Comparison of ENCODE assay signal across 18 cellular contexts in genomic region chr3:190926619-190927018, GRCh38.
DNase-seq lines count a peak whose midpoint lies in the region; ATAC-seq and TF ChIP-seq lines count a peak whose summit lies in the region.
"Had no signal": no experiment of that assay in that cellular context is flagged by ENCODE, and none has a peak within 500 bp of the region (broad histone marks: within the 10 kb centered on the region; RNA-seq: fewer than 3 reads in every experiment).

No MANE protein-coding gene starts in this region.

- no peak overlapping the region for H3K4me3 Mint-ChIP-seq in neural progenitor cell
- H3K4me3 Mint-ChIP-seq in stimulated activated memory B cell treated with anti-CD40 and anti-IgM and Interleukin-4, amounts not matched to agents 10 μg/mL and 1 μg/mL and 100 μg/mL, for 72 hours: no peak overlapping the region
- no peak overlapping the region for H3K4me3 Mint-ChIP-seq in natural killer cell treated with Interleukin-12 subunit alpha and Interleukin-12 subunit beta and Interleukin-15 and Interleukin-18, amount 100 ng/mL, for 72 hours
- H3K4me3 Mint-ChIP-seq: CD4-positive, CD25-positive, alpha-beta regulatory T cell; CD8-positive, alpha-beta memory T cell; HFFc6 had no signal

- ATAC-seq in stimulated activated memory B cell treated with anti-CD40 and anti-IgM and Interleukin-4, amounts not matched to agents 10 μg/mL and 1 μg/mL and 100 μg/mL, for 72 hours: peak; percentile 53
- ATAC-seq in natural killer cell treated with Interleukin-12 subunit alpha and Interleukin-12 subunit beta and Interleukin-15 and Interleukin-18, amount 100 ng/mL, for 72 hours: no peak
- ATAC-seq: HCT116 had no signal

- H3K27ac ChIP-seq in MM.1S (ENCODE audit: low read length): no peak overlapping the region
- no peak overlapping the region for H3K27ac ChIP-seq in neural progenitor cell
- H3K27ac ChIP-seq: GM23248, HL-60 had no signal

- H3K27ac Mint-ChIP-seq in neural progenitor cell: peak overlapping the region; percentile 42
- H3K27ac Mint-ChIP-seq in stimulated activated memory B cell treated with anti-CD40 and anti-IgM and Interleukin-4, amounts not matched to agents 10 μg/mL and 1 μg/mL and 100 μg/mL, for 72 hours: no peak overlapping the region
- H3K27ac Mint-ChIP-seq in natural killer cell treated with Interleukin-12 subunit alpha and Interleukin-12 subunit beta and Interleukin-15 and Interleukin-18, amount 100 ng/mL, for 72 hours: no peak overlapping the region
- H3K27ac Mint-ChIP-seq: CD4-positive, CD25-positive, alpha-beta regulatory T cell; CD8-positive, alpha-beta memory T cell; HFFc6 had no signal

- H3K9me3 Mint-ChIP-seq in neural progenitor cell: no peaks in the 10 kb centered on the region
- no peaks in the 10 kb centered on the region for H3K9me3 Mint-ChIP-seq in stimulated activated memory B cell treated with anti-CD40 and anti-IgM and Interleukin-4, amounts not matched to agents 10 μg/mL and 1 μg/mL and 100 μg/mL, for 72 hours
- peaks cover 12% of the 10 kb centered on the region for H3K9me3 Mint-ChIP-seq in natural killer cell treated with Interleukin-12 subunit alpha and Interleukin-12 subunit beta and Interleukin-15 and Interleukin-18, amount 100 ng/mL, for 72 hours
- H3K9me3 Mint-ChIP-seq: HFFc6 had no signal

- no peak overlapping the region for H3K4me2 ChIP-seq in MM.1S (ENCODE audit: low read depth, low read length)
- H3K4me2 ChIP-seq in neural progenitor cell: no peak overlapping the region

- TF ChIP-seq CTCF in MM.1S (IDR thresholded peaks at IDR 0.05; ENCODE audit: low read length): no peak
- no peak for TF ChIP-seq CTCF in neural progenitor cell (IDR thresholded peaks at IDR 0.05)
- TF ChIP-seq CTCF in GM10248 (IDR thresholded peaks at IDR 0.05; ENCODE audit: control extremely low read depth, extremely low read depth, low read depth, missing control alignments): no peak

- H3K36me3 Mint-ChIP-seq in neural progenitor cell: peaks cover 2% of the 10 kb centered on the region
- H3K36me3 Mint-ChIP-seq in stimulated activated memory B cell treated with anti-CD40 and anti-IgM and Interleukin-4, amounts not matched to agents 10 μg/mL and 1 μg/mL and 100 μg/mL, for 72 hours: no peaks in the 10 kb centered on the region
- H3K36me3 Mint-ChIP-seq in natural killer cell treated with Interleukin-12 subunit alpha and Interleukin-12 subunit beta and Interleukin-15 and Interleukin-18, amount 100 ng/mL, for 72 hours: peaks cover 13% of the 10 kb centered on the region
- H3K36me3 Mint-ChIP-seq: CD4-positive, CD25-positive, alpha-beta regulatory T cell had no signal

- no peaks in the 10 kb centered on the region for H3K27me3 ChIP-seq in MM.1S (replicated peaks; ENCODE audit: insufficient read depth, low read length)
- no peaks in the 10 kb centered on the region for H3K27me3 ChIP-seq in neural progenitor cell
- H3K27me3 ChIP-seq: BE2C had no signal

- H3K36me3 ChIP-seq in MM.1S (replicated peaks; ENCODE audit: insufficient read depth, low read length): no peaks in the 10 kb centered on the region
- H3K36me3 ChIP-seq in neural progenitor cell: no peaks in the 10 kb centered on the region
- H3K36me3 ChIP-seq: BE2C had no signal

- H3K4me1 Mint-ChIP-seq in neural progenitor cell: no peaks in the 10 kb centered on the region
- no peaks in the 10 kb centered on the region for H3K4me1 Mint-ChIP-seq in stimulated activated memory B cell treated with anti-CD40 and anti-IgM and Interleukin-4, amounts not matched to agents 10 μg/mL and 1 μg/mL and 100 μg/mL, for 72 hours
- H3K4me1 Mint-ChIP-seq in natural killer cell treated with Interleukin-12 subunit alpha and Interleukin-12 subunit beta and Interleukin-15 and Interleukin-18, amount 100 ng/mL, for 72 hours (ENCODE audit: low read depth in 2 of 2): no peaks in the 10 kb centered on the region
- H3K4me1 Mint-ChIP-seq: CD4-positive, CD25-positive, alpha-beta regulatory T cell; CD8-positive, alpha-beta memory T cell had no signal

- POLR2A ChIA-PET in GM10248 (lab: Yijun Ruan, JAX): no interaction called here

- H3K9ac ChIP-seq in MM.1S (ENCODE audit: low read length) (no peak overlapping the region), neural progenitor cell (no peak overlapping the region)
- H3K9ac ChIP-seq: GM23248 had no signal

- no peaks in the 10 kb centered on the region for H4K20me1 ChIP-seq in MM.1S (ENCODE audit: insufficient read depth, low read length)
- H4K20me1 ChIP-seq in neural progenitor cell (ENCODE audit: low read depth): no peaks in the 10 kb centered on the region

- CTCF ChIA-PET in GM10248 (lab: Yijun Ruan, JAX): interaction anchor here (1.3 to 1.7 kb wide), 3 partner anchors 12 to 45 kb away, joined by 3 to 5 read pairs (median 4); no protein-coding TSS in a partner anchor

- no peaks in the 10 kb centered on the region for H3K79me2 ChIP-seq in MM.1S (ENCODE audit: low read length)
- no peaks in the 10 kb centered on the region for H3K79me2 ChIP-seq in neural progenitor cell (ENCODE audit: low read depth)

- H3K9me2 ChIP-seq in MM.1S (replicated peaks; ENCODE audit: insufficient read depth, low read length): no peaks in the 10 kb centered on the region

- no peak overlapping the region for H2AFZ ChIP-seq in MM.1S (ENCODE audit: low read length)
- peak overlapping the region; percentile 18 for H2AFZ ChIP-seq in neural progenitor cell (replicated peaks)
- H2AFZ ChIP-seq: GM23248 had no signal

- H3K4me3 ChIP-seq in MM.1S (ENCODE audit: low read length) (no peak overlapping the region), neural progenitor cell (no peak overlapping the region)
- H3K4me3 ChIP-seq: GM23248 had no signal

- H3K4me1 ChIP-seq in MM.1S (ENCODE audit: low read length): no peaks in the 10 kb centered on the region
- peaks cover 2% of the 10 kb centered on the region for H3K4me1 ChIP-seq in neural progenitor cell
- H3K4me1 ChIP-seq: BE2C had no signal

- H3K9me3 ChIP-seq in MM.1S (replicated peaks; ENCODE audit: insufficient read depth, low read length) (no peaks in the 10 kb centered on the region), neural progenitor cell (ENCODE audit: low read depth) (no peaks in the 10 kb centered on the region)
- H3K9me3 ChIP-seq: BE2C had no signal

- H3F3A ChIP-seq in MM.1S (ENCODE audit: insufficient read depth, low read length) (no peaks in the 10 kb centered on the region), neural progenitor cell (ENCODE audit: low read depth) (no peaks in the 10 kb centered on the region)

- DNase-seq in MM.1S: peak; percentile 20
- DNase-seq in neural progenitor cell (ENCODE audit: low spot score): no peak
- no peak for DNase-seq in GM10248 (ENCODE audit: extremely low spot score)
- DNase-seq in NCI-H446 treated with DMSO at 0.1 percent for 48 hours (lab: John Stamatoyannopoulos, UW): no peak
- DNase-seq in natural killer cell treated with Interleukin-12 subunit alpha and Interleukin-12 subunit beta and Interleukin-15 and Interleukin-18, amount 100 ng/mL, for 72 hours (ENCODE audit: low spot score): no peak
- DNase-seq: ACHN; BE2C; C1 segment of cervical spinal cord; CD4-positive, CD25-positive, alpha-beta regulatory T cell; CD8-positive, alpha-beta memory T cell; COR-L47; GM23248; H7; HFFc6; IMR-90 had no signal

- peaks cover under 1% of the 10 kb centered on the region for H3K27me3 Mint-ChIP-seq in neural progenitor cell (ENCODE audit: insufficient read depth, low read depth)
- H3K27me3 Mint-ChIP-seq in stimulated activated memory B cell treated with anti-CD40 and anti-IgM and Interleukin-4, amounts not matched to agents 10 μg/mL and 1 μg/mL and 100 μg/mL, for 72 hours: peaks cover 24% of the 10 kb centered on the region
- no peaks in the 10 kb centered on the region for H3K27me3 Mint-ChIP-seq in natural killer cell treated with Interleukin-12 subunit alpha and Interleukin-12 subunit beta and Interleukin-15 and Interleukin-18, amount 100 ng/mL, for 72 hours
- H3K27me3 Mint-ChIP-seq: CD4-positive, CD25-positive, alpha-beta regulatory T cell had no signal
